24 cellular contexts compared by ENCODE assay signal in the genomic region with DNA sequence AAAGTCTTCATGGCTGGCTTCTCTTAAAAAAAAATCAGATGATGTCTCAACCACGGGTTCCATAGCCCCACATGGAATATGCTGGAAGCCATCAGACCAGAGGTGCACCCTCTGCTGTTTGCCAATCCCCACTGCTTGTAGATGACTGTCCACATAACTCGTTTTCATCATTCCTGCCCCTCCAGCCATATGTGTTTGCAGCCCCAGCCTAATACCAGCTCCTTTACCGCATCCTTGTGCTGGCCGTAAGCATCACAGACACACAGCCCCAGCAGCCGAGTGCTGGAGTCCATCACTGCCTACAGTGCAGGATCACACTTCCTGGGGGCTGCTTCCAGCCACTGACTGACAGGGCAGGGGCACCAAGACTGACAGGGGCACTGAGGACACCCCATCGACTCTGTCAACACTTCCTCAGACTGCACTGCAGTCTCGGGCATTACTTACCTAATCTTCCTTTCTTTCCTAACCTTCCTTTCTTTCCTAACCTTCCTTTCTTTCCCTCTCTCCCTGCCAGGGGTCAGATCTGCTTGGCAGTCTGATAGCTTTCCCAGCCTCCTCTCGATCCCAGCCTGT. TPM values are rescaled to one million over a fixed set of nuclear protein-coding genes. Genes with fewer than 3 reads are reported as not detected.
DNase-seq lines count a peak whose midpoint lies in the region; ATAC-seq, FAIRE-seq and TF ChIP-seq lines count a peak whose summit lies in the region.
"Had no signal": no experiment of that assay in that cellular context is flagged by ENCODE, and none has a peak within 500 bp of the region (broad histone marks: within the 10 kb centered on the region; RNA-seq: fewer than 3 reads in every experiment).

No MANE protein-coding gene starts in this region.

- H3K4me1 ChIP-seq in A549 = peaks cover 19% of the 10 kb centered on the region
- H3K4me1 ChIP-seq in naive thymus-derived CD4-positive, alpha-beta T cell (ENCODE audit: control insufficient read depth in 2 of 2, insufficient read depth in 2 of 2, low read length in 2 of 2) = no peaks in the 10 kb centered on the region

- no peak for TF ChIP-seq RAD21 in A549 (conservative IDR thresholded peaks at IDR 0.05 in 1 of 2, IDR thresholded peaks at IDR 0.05 in 1 of 2)

- no peak for TF ChIP-seq POLR2A in A549 (IDR thresholded peaks at IDR 0.05; ENCODE audit: low read length)

- H3K4me3 ChIP-seq in A549 (no peak overlapping the region), foreskin fibroblast (ENCODE audit: low read depth in 1 of 2, low read length in 2 of 2) (no peak overlapping the region)
- no peak overlapping the region for H3K4me3 ChIP-seq in naive thymus-derived CD4-positive, alpha-beta T cell (ENCODE audit: low read length)
- H3K4me3 ChIP-seq: K562 had no signal

- WGBS in A549 (ENCODE audit: missing lambda C conversion rate) = 56% methylated on average over 8 of the region's 8 CpGs

- no peak for FAIRE-seq in A549 (lab: Jason Lieb, UNC)
- FAIRE-seq: islet of Langerhans, K562 had no signal

- ATAC-seq in A549 = peak; percentile 25 to 48; a peak in 4 of 6 replicates
- ATAC-seq in naive thymus-derived CD4-positive, alpha-beta T cell = no peak
- no peak for ATAC-seq in GM21737 (IDR thresholded peaks at IDR 0.05; ENCODE audit: unreplicated experiment)
- ATAC-seq: activated CD4-positive, CD25-positive, alpha-beta regulatory T cell treated with anti-CD3 and anti-CD28 coated beads, Interleukin-2, amount 50 U/mL, for 24 hours; activated T-cell treated with anti-CD3 and anti-CD28 coated beads, Interleukin-2, amount 50 U/mL, for 72 hours; K562; natural killer cell had no signal

- intact Hi-C loops in naive thymus-derived CD4-positive, alpha-beta T cell (cut with micrococcal nuclease) = no loop called here

- H3K36me3 Mint-ChIP-seq in naive thymus-derived CD4-positive, alpha-beta T cell = no peaks in the 10 kb centered on the region
- H3K36me3 Mint-ChIP-seq: activated naive CD8-positive, alpha-beta T cell treated with anti-CD3 and anti-CD28 coated beads for 36 hours; natural killer cell had no signal

- peaks cover 0 to 45% (median 16%) of the 10 kb centered on the region in 5 donors for H3K27me3 Mint-ChIP-seq in naive thymus-derived CD4-positive, alpha-beta T cell

- CTCF ChIA-PET in A549 (lab: Yijun Ruan, JAX) = interaction anchor here (0.7 to 5.1 kb wide), 8 partner anchors 11 to 322 kb away, joined by 3 to 26 read pairs (median 4); partner anchors contain the start of gene GLP2R
- CTCF ChIA-PET in naive thymus-derived CD4-positive, alpha-beta T cell (lab: Charles Lee) = interaction anchor here (0.7 kb wide), 1 partner anchor 780 kb away, joined by 5 read pairs; no protein-coding TSS in a partner anchor

- peaks cover 0 to 2% (median 0%) of the 10 kb centered on the region in 7 donors for H3K4me1 Mint-ChIP-seq in naive thymus-derived CD4-positive, alpha-beta T cell
- H3K4me1 Mint-ChIP-seq: activated naive CD8-positive, alpha-beta T cell treated with anti-CD3 and anti-CD28 coated beads for 36 hours had no signal

- no peak overlapping the region for H3K27ac Mint-ChIP-seq in naive thymus-derived CD4-positive, alpha-beta T cell
- H3K27ac Mint-ChIP-seq: activated naive CD8-positive, alpha-beta T cell treated with anti-CD3 and anti-CD28 coated beads for 36 hours; activated T-cell treated with anti-CD3 and anti-CD28 coated beads, Interleukin-2, amount 50 U/mL, for 72 hours; natural killer cell had no signal

- no peaks in the 10 kb centered on the region for H3K9me3 ChIP-seq in A549
- no peaks in the 10 kb centered on the region for H3K9me3 ChIP-seq in naive thymus-derived CD4-positive, alpha-beta T cell (ENCODE audit: control insufficient read depth in 2 of 3, low read length in 3 of 3)

- TF ChIP-seq CTCF in A549 (IDR thresholded peaks at IDR 0.05) = no peak
- TF ChIP-seq CTCF in foreskin fibroblast (IDR thresholded peaks at IDR 0.05; ENCODE audit: low read depth, low read length) = peak; percentile 17

- POLR2A ChIA-PET in A549 (lab: Yijun Ruan, JAX) = no interaction called here
- POLR2A ChIA-PET in naive thymus-derived CD4-positive, alpha-beta T cell (lab: Charles Lee) = no interaction called here

- H3K27ac ChIP-seq in A549 = peak overlapping the region; percentile 57 to 75
- H3K27ac ChIP-seq in naive thymus-derived CD4-positive, alpha-beta T cell (ENCODE audit: low read depth, low read length) = no peak overlapping the region

- no peak overlapping the region for H3K4me3 Mint-ChIP-seq in naive thymus-derived CD4-positive, alpha-beta T cell
- H3K4me3 Mint-ChIP-seq: activated naive CD8-positive, alpha-beta T cell treated with anti-CD3 and anti-CD28 coated beads for 36 hours; activated T-cell treated with anti-CD3 and anti-CD28 coated beads, Interleukin-2, amount 50 U/mL, for 72 hours; natural killer cell had no signal

- H3K4me2 ChIP-seq in A549 = peak overlapping the region; percentile 46

- TF ChIP-seq EP300 in A549 (IDR thresholded peaks at IDR 0.05) = no peak

- peaks cover 0 to 1% (median 0%) of the 10 kb centered on the region in 11 donors for H3K9me3 Mint-ChIP-seq in naive thymus-derived CD4-positive, alpha-beta T cell
- H3K9me3 Mint-ChIP-seq: activated naive CD8-positive, alpha-beta T cell treated with anti-CD3 and anti-CD28 coated beads for 36 hours; activated T-cell treated with anti-CD3 and anti-CD28 coated beads, Interleukin-2, amount 50 U/mL, for 72 hours; natural killer cell had no signal

- no peak for DNase-seq in A549 (ENCODE audit: low read depth in 1 of 2, low spot score in 1 of 2)
- DNase-seq in GM03348 (ENCODE audit: low spot score) = peak; percentile 46
- DNase-seq in foreskin fibroblast = peak in 1 of 2 donors; percentile 10
- peak; percentile 35 for DNase-seq in retina
- no peak for DNase-seq in naive thymus-derived CD4-positive, alpha-beta T cell
- DNase-seq in stimulated activated CD4-positive, alpha-beta T cell treated with anti-CD3 and anti-CD28 coated beads, Interleukin-15, amount 100 ng/mL, for 24 hours = no peak
- DNase-seq in DMS79 treated with DMSO at 0.1 percent for 48 hours (lab: John Stamatoyannopoulos, UW) = no peak
- DNase-seq: activated CD8-positive, alpha-beta memory T cell treated with anti-CD3 and anti-CD28 coated beads for 24 hours; activated naive CD8-positive, alpha-beta T cell treated with anti-CD3 and anti-CD28 coated beads for 36 hours; activated T-cell treated with anti-CD3 and anti-CD28 coated beads, Interleukin-2, amount 50 U/mL, for 72 hours; erythroblast; HCEC 1CT; mammary epithelial cell; natural killer cell; NCI-H2029; stimulated activated naive CD4-positive, alpha-beta T cell treated with Interleukin-2 at 50 U/mL for 16 hours had no signal

- no peaks in the 10 kb centered on the region for H3K27me3 ChIP-seq in naive thymus-derived CD4-positive, alpha-beta T cell (ENCODE audit: control insufficient read depth in 2 of 2, insufficient read depth in 2 of 2, low read length in 2 of 2)

- H3K36me3 ChIP-seq in naive thymus-derived CD4-positive, alpha-beta T cell (ENCODE audit: control insufficient read depth in 2 of 3, insufficient read depth in 3 of 3, low read length in 3 of 3) = no peaks in the 10 kb centered on the region

TF ChIP-seq in A549, 52 proteins besides CTCF, POLR2A, EP300 and RAD21:
- no peak for TF ChIP-seq NR3C1 (IDR thresholded peaks at IDR 0.05)
- TF ChIP-seq KDM1A (IDR thresholded peaks at IDR 0.05; ENCODE audit: low read depth) = no peak
- TF ChIP-seq HMGXB4 (CRISPR knock-in tag; IDR thresholded peaks at IDR 0.05; ENCODE audit: borderline replicate concordance) = no peak
- TF ChIP-seq HDAC2 (IDR thresholded peaks at IDR 0.05) = no peak
- TF ChIP-seq, protein P1, sequence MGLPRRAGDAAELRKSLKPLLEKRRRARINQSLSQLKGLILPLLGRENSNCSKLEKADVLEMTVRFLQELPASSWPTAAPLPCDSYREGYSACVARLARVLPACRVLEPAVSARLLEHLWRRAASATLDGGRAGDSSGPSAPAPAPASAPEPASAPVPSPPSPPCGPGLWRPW (IDR thresholded peaks at IDR 0.05) = no peak
- no peak for TF ChIP-seq NPAS2 (CRISPR knock-in tag; IDR thresholded peaks at IDR 0.05; ENCODE audit: borderline replicate concordance)
- TF ChIP-seq PHF8 (IDR thresholded peaks at IDR 0.05; ENCODE audit: borderline replicate concordance, low read depth) = no peak
- no peak for TF ChIP-seq EHMT2 (IDR thresholded peaks at IDR 0.05; ENCODE audit: low read depth)

RNA-seq across cellular contexts. Expression of gene RCVRN, which starts 5.0 kb away (rescaled TPM):
- polyA plus RNA-seq in A549 (2011; rRNA removed) (not detected in 2 replicates), A549 (2017; fragmentation: RNase III; extraction: RNeasy Plus Mini Kit Qiagen cat#74134 plus additional on column Dnase treatment) (not detected in 3 replicates)
- not detected in 2 replicates for polyA plus RNA-seq in A549 (2012; cell fraction: cytosol; rRNA removed)
- polyA plus RNA-seq in A549 (2012; cell fraction: nucleus; rRNA removed) = not detected in 2 replicates
- not detected in 2 replicates for polyA minus RNA-seq in A549 (2011; rRNA and poly(A)+ RNA removed)
- under 1 TPM in 1 of 5 experiments, not detected in 4; 0.93 TPM for total RNA-seq in naive thymus-derived CD4-positive, alpha-beta T cell
- polyA plus RNA-seq in naive thymus-derived CD4-positive, alpha-beta T cell = not detected
- total RNA-seq: activated naive CD8-positive, alpha-beta T cell treated with anti-CD3 and anti-CD28 coated beads for 36 hours; activated T-cell treated with anti-CD3 and anti-CD28 coated beads, Interleukin-2, amount 50 U/mL, for 72 hours; dermis microvascular lymphatic vessel endothelial cell; K562; mammary epithelial cell; NCI-H460; SK-MEL-5; ureter had no signal
- polyA plus RNA-seq: K562, mammary epithelial cell had no signal

Comparison
In these comparisons a context has a peak if more than half of its experiments do, and no peak if none do; other contexts are left out.
1. ATAC-seq: peak in A549 (2 of 2); none in naive thymus-derived CD4-positive, alpha-beta T cell (single experiment) and GM21737 (single experiment).
2. DNase-seq: peak in GM03348 (single experiment) and retina (single experiment); none in A549 (0 of 2), naive thymus-derived CD4-positive, alpha-beta T cell (0 of 9), stimulated activated CD4-positive, alpha-beta T cell treated with anti-CD3 and anti-CD28 coated beads, Interleukin-15, amount 100 ng/mL, for 24 hours (single experiment) and DMS79 treated with DMSO at 0.1 percent for 48 hours (single experiment).